Comparison of ENCODE assay signal across 24 cellular contexts in genomic region chr10:75302029-75302428, GRCh38.
"Had no signal": no experiment of that assay in that cellular context is flagged by ENCODE, and none has a peak within 500 bp of the region (broad histone marks: within the 10 kb centered on the region; RNA-seq: fewer than 3 reads in every experiment).

No MANE protein-coding gene starts in this region.

- H3K27ac ChIP-seq: colonic mucosa, esophagus muscularis mucosa, foreskin keratinocyte, gastroesophageal sphincter, heart left ventricle, hepatocyte, left lung, lower lobe of right lung had no signal

- DNase-seq: colonic mucosa; cortex of kidney; effector CD8-positive, alpha-beta T cell; effector memory CD8-positive, alpha-beta T cell; endodermal cell; foreskin keratinocyte; heart left ventricle; hypothalamus; immature natural killer cell; islet precursor cell; left cardiac atrium; left lung; left ventricle myocardium superior; lower lobe of right lung; mesenchymal stem cell; mucosa of descending colon; naive B cell had no signal

- H3K79me2 ChIP-seq: hepatocyte had no signal

- H3K4me1 ChIP-seq: colonic mucosa, foreskin keratinocyte, heart left ventricle, left lung, lower lobe of right lung had no signal

- ATAC-seq: effector memory CD8-positive, alpha-beta T cell; foreskin keratinocyte; gastroesophageal sphincter; heart left ventricle; left cardiac atrium; left lung; left ventricle myocardium superior; lower lobe of right lung; mucosa of descending colon had no signal

- H2AFZ ChIP-seq: hepatocyte had no signal

- H3K4me1 Mint-ChIP-seq: endodermal cell, immature natural killer cell, mesothelial cell of epicardium, naive B cell had no signal

- FAIRE-seq: endometrium, frontal cortex had no signal

- H3K36me3 ChIP-seq: colonic mucosa, esophagus muscularis mucosa, gastroesophageal sphincter, heart left ventricle, left lung, lower lobe of right lung had no signal

- H3K27ac Mint-ChIP-seq: dendritic cell treated with granulocyte-macrophage colony-stimulating factor and Interleukin-4, amounts not matched to agents 40 ng/mL and 50 ng/mL, for 4 days; effector memory CD8-positive, alpha-beta T cell; endodermal cell; immature natural killer cell; mesothelial cell of epicardium; naive B cell had no signal

- H3K4me2 ChIP-seq: hepatocyte had no signal

- H3K9me3 ChIP-seq: colonic mucosa, lower lobe of right lung had no signal

- H3K9me3 Mint-ChIP-seq: immature natural killer cell had no signal

- H3K36me3 Mint-ChIP-seq: immature natural killer cell had no signal

- H3K4me3 ChIP-seq: colonic mucosa, esophagus muscularis mucosa, gastroesophageal sphincter, heart left ventricle, hepatocyte, left lung, lower lobe of right lung, mucosa of descending colon had no signal

- H3K4me3 Mint-ChIP-seq: dendritic cell treated with granulocyte-macrophage colony-stimulating factor and Interleukin-4, amounts not matched to agents 40 ng/mL and 50 ng/mL, for 4 days; effector memory CD8-positive, alpha-beta T cell; endodermal cell; immature natural killer cell; mesothelial cell of epicardium had no signal

- H3K27me3 ChIP-seq: colonic mucosa, esophagus muscularis mucosa, foreskin keratinocyte, gastroesophageal sphincter, heart left ventricle, hepatocyte, left lung had no signal
